1 cellular context compared by ENCODE assay signal in the genomic region with DNA sequence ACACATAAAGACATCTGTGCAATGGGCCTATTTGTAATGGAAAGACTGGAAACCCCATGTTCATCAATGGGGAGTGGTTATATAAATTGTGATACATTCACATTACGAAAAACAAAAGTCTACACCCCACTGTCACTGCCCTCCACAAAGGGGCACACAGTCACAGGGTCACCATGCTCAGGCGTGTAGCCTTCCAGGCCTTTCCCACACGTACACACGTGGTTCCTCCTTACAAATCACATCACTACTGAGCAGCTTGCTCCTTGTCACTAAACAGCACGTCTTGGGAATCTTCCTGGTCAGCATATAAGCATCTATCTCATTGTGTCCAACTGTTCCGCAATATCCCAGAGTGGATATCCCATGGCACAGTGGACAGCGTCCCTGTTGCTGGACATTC.
TF ChIP-seq lines count a peak whose summit lies in the region.

No MANE protein-coding gene starts in this region.

TF ChIP-seq in WTC11, 78 proteins besides CTCF, POLR2A, EP300 and RAD21 (continued from another document):
- TF ChIP-seq, protein P1, sequence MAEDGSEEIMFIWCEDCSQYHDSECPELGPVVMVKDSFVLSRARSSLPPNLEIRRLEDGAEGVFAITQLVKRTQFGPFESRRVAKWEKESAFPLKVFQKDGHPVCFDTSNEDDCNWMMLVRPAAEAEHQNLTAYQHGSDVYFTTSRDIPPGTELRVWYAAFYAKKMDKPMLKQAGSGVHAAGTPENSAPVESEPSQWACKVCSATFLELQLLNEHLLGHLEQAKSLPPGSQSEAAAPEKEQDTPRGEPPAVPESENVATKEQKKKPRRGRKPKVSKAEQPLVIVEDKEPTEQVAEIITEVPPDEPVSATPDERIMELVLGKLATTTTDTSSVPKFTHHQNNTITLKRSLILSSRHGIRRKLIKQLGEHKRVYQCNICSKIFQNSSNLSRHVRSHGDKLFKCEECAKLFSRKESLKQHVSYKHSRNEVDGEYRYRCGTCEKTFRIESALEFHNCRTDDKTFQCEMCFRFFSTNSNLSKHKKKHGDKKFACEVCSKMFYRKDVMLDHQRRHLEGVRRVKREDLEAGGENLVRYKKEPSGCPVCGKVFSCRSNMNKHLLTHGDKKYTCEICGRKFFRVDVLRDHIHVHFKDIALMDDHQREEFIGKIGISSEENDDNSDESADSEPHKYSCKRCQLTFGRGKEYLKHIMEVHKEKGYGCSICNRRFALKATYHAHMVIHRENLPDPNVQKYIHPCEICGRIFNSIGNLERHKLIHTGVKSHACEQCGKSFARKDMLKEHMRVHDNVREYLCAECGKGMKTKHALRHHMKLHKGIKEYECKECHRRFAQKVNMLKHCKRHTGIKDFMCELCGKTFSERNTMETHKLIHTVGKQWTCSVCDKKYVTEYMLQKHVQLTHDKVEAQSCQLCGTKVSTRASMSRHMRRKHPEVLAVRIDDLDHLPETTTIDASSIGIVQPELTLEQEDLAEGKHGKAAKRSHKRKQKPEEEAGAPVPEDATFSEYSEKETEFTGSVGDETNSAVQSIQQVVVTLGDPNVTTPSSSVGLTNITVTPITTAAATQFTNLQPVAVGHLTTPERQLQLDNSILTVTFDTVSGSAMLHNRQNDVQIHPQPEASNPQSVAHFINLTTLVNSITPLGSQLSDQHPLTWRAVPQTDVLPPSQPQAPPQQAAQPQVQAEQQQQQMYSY (CRISPR knock-in tag; IDR thresholded peaks at IDR 0.05), result no peak
- no peak for TF ChIP-seq ZNF317 (CRISPR knock-in tag; IDR thresholded peaks at IDR 0.05; ENCODE audit: borderline replicate concordance, low read depth)
- TF ChIP-seq, protein P2, sequence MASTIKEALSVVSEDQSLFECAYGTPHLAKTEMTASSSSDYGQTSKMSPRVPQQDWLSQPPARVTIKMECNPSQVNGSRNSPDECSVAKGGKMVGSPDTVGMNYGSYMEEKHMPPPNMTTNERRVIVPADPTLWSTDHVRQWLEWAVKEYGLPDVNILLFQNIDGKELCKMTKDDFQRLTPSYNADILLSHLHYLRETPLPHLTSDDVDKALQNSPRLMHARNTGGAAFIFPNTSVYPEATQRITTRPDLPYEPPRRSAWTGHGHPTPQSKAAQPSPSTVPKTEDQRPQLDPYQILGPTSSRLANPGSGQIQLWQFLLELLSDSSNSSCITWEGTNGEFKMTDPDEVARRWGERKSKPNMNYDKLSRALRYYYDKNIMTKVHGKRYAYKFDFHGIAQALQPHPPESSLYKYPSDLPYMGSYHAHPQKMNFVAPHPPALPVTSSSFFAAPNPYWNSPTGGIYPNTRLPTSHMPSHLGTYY (CRISPR knock-in tag; IDR thresholded peaks at IDR 0.05), result no peak
- no peak for TF ChIP-seq ZNF671 (CRISPR knock-in tag; IDR thresholded peaks at IDR 0.05)
- TF ChIP-seq ZNF232 (CRISPR knock-in tag; IDR thresholded peaks at IDR 0.05), result no peak
- TF ChIP-seq, protein P3, sequence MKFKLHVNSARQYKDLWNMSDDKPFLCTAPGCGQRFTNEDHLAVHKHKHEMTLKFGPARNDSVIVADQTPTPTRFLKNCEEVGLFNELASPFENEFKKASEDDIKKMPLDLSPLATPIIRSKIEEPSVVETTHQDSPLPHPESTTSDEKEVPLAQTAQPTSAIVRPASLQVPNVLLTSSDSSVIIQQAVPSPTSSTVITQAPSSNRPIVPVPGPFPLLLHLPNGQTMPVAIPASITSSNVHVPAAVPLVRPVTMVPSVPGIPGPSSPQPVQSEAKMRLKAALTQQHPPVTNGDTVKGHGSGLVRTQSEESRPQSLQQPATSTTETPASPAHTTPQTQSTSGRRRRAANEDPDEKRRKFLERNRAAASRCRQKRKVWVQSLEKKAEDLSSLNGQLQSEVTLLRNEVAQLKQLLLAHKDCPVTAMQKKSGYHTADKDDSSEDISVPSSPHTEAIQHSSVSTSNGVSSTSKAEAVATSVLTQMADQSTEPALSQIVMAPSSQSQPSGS (CRISPR knock-in tag; IDR thresholded peaks at IDR 0.05; ENCODE audit: borderline replicate concordance, low read depth), result no peak
- no peak for TF ChIP-seq ZNF263 (CRISPR knock-in tag; IDR thresholded peaks at IDR 0.05; ENCODE audit: low read depth)
- TF ChIP-seq SP1 (CRISPR knock-in tag; conservative IDR thresholded peaks at IDR 0.05), result no peak
- TF ChIP-seq, protein P4, sequence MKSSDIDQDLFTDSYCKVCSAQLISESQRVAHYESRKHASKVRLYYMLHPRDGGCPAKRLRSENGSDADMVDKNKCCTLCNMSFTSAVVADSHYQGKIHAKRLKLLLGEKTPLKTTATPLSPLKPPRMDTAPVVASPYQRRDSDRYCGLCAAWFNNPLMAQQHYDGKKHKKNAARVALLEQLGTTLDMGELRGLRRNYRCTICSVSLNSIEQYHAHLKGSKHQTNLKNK (CRISPR knock-in tag; IDR thresholded peaks at IDR 0.05), result no peak
- no peak for TF ChIP-seq ZNF138 (CRISPR knock-in tag; conservative IDR thresholded peaks at IDR 0.05)
- TF ChIP-seq, protein P5, sequence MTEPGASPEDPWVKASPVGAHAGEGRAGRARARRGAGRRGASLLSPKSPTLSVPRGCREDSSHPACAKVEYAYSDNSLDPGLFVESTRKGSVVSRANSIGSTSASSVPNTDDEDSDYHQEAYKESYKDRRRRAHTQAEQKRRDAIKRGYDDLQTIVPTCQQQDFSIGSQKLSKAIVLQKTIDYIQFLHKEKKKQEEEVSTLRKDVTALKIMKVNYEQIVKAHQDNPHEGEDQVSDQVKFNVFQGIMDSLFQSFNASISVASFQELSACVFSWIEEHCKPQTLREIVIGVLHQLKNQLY (CRISPR knock-in tag; IDR thresholded peaks at IDR 0.05), result no peak
- no peak for TF ChIP-seq CBFB (CRISPR knock-in tag; IDR thresholded peaks at IDR 0.05; ENCODE audit: low read depth)
- TF ChIP-seq, protein P6, sequence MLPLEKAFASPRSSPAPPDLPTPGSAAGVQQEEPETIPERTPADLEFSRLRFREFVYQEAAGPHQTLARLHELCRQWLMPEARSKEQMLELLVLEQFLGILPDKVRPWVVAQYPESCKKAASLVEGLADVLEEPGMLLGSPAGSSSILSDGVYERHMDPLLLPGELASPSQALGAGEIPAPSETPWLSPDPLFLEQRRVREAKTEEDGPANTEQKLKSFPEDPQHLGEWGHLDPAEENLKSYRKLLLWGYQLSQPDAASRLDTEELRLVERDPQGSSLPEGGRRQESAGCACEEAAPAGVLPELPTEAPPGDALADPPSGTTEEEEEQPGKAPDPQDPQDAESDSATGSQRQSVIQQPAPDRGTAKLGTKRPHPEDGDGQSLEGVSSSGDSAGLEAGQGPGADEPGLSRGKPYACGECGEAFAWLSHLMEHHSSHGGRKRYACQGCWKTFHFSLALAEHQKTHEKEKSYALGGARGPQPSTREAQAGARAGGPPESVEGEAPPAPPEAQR (CRISPR knock-in tag; IDR thresholded peaks at IDR 0.05), result no peak
